In the genomic region with DNA sequence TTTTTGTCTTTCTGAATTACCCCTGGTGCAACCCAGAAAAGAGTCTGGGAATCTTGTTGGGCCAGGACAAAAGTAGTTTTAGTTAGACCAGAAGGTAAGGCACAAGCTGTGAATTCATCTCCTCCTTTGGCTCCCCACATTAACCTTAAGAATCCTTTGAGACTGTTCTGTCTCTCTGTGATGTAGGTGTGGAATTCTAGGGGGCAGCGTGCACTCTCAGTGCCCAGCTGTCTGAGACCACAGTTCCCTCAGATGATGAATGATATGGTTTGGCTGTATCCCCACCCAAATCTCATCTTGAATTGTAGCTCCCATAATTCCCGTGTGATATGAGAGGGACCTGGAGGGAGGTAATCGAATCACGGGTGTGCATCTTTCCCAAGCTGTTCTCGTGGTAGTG, we compare ENCODE assay signal across 11 cellular contexts. TPM values are rescaled to one million over a fixed set of nuclear protein-coding genes. Genes with fewer than 3 reads are reported as not detected.
DNase-seq lines count a peak whose midpoint lies in the region; ATAC-seq and TF ChIP-seq lines count a peak whose summit lies in the region.
"Had no signal": no experiment of that assay in that cellular context is flagged by ENCODE, and none has a peak within 500 bp of the region (broad histone marks: within the 10 kb centered on the region; RNA-seq: fewer than 3 reads in every experiment).

No MANE protein-coding gene starts in this region.

- H4K20me1 ChIP-seq in SU-DHL-6 (ENCODE audit: low read depth, low read length) = no peaks in the 10 kb centered on the region

- H3F3A ChIP-seq in SU-DHL-6 (ENCODE audit: insufficient read depth) = no peaks in the 10 kb centered on the region

- H3K27me3 Mint-ChIP-seq in activated T-cell treated with anti-CD3 and anti-CD28 coated beads, Interleukin-2, amount 50 U/mL, for 4 hours (ENCODE audit: low read depth) = no peaks in the 10 kb centered on the region

- H3K9me3 ChIP-seq in SU-DHL-6 (ENCODE audit: insufficient read depth, low read length) (no peaks in the 10 kb centered on the region), spleen (peaks cover 0 to 16% (median 0%) of the 10 kb centered on the region in 8 donors), prostate gland (no peaks in the 10 kb centered on the region)

- H3K4me1 ChIP-seq in spleen (peaks cover 8 to 52% (median 29%) of the 10 kb centered on the region in 6 donors), prostate gland (replicated peaks) (peaks cover 3% of the 10 kb centered on the region)

- H3K79me2 ChIP-seq in SU-DHL-6 (ENCODE audit: insufficient read depth, low read length) = peaks cover 35% of the 10 kb centered on the region

- TF ChIP-seq CTCF in SU-DHL-6 (IDR thresholded peaks at IDR 0.05; ENCODE audit: insufficient read depth, low read length, poor library complexity, severe bottlenecking) (no peak), fibroblast of the aortic adventitia (IDR thresholded peaks at IDR 0.05; ENCODE audit: insufficient read depth, low read length) (no peak), spleen (IDR thresholded peaks at IDR 0.05 in 8 of 11, conservative IDR thresholded peaks at IDR 0.05 in 3 of 11) (no peak), prostate gland (IDR thresholded peaks at IDR 0.05) (no peak)

- ATAC-seq in activated T-cell treated with anti-CD3 and anti-CD28 coated beads, Interleukin-2, amount 50 U/mL, for 4 hours = no peak
- ATAC-seq in stimulated activated effector memory CD8-positive, alpha-beta T cell treated with anti-CD3 and anti-CD28 coated beads, Interleukin-12 subunit alpha, Interleukin-12 subunit beta, amount 100 ng/mL, for 72 hours = no peak

- TF ChIP-seq POLR2A in spleen (IDR thresholded peaks at IDR 0.05) (no peak), prostate gland (IDR thresholded peaks at IDR 0.05) (no peak)

- H3K36me3 ChIP-seq in SU-DHL-6 (ENCODE audit: low read length) (no peaks in the 10 kb centered on the region), spleen (peaks cover 0 to 14% (median 0%) of the 10 kb centered on the region in 6 donors), prostate gland (no peaks in the 10 kb centered on the region)

- WGBS in spleen, 5 donors = 74 to 96% (median 91%) methylated on average over 5 of the region's 5 CpGs
- WGBS in prostate gland = 83% methylated on average over 5 of the region's 5 CpGs

- peak overlapping the region; percentile 95 for H3K4me3 Mint-ChIP-seq in activated T-cell treated with anti-CD3 and anti-CD28 coated beads, Interleukin-2, amount 50 U/mL, for 4 hours
- peak overlapping the region; percentile 92 for H3K4me3 Mint-ChIP-seq in stimulated activated effector memory CD8-positive, alpha-beta T cell treated with anti-CD3 and anti-CD28 coated beads, Interleukin-12 subunit alpha, Interleukin-12 subunit beta, amount 100 ng/mL, for 72 hours

- peak overlapping the region; percentile 80 for H3K4me2 ChIP-seq in SU-DHL-6 (ENCODE audit: low read depth, low read length, poor library complexity, severe bottlenecking)

- H3K9me2 ChIP-seq in SU-DHL-6 (replicated peaks; ENCODE audit: insufficient read depth, low read length) = no peaks in the 10 kb centered on the region

- H3K27ac ChIP-seq in SU-DHL-6 (ENCODE audit: low read depth, low read length) (no peak overlapping the region), spleen (no peak overlapping the region), prostate gland (no peak overlapping the region)

- H3K27me3 ChIP-seq in SU-DHL-6 (ENCODE audit: low read length) (no peaks in the 10 kb centered on the region), spleen (replicated peaks in 1 of 7) (no peaks in the 10 kb centered on the region), prostate gland (replicated peaks; ENCODE audit: insufficient read depth) (no peaks in the 10 kb centered on the region)
- H3K27me3 ChIP-seq: upper lobe of left lung had no signal

- H3K4me3 ChIP-seq in SU-DHL-6 (ENCODE audit: insufficient read depth, low read length, poor library complexity, severe bottlenecking) = peak overlapping the region; percentile 86
- peak overlapping the region; percentile 96 for H3K4me3 ChIP-seq in fibroblast of the aortic adventitia (ENCODE audit: low read depth, low read length)
- H3K4me3 ChIP-seq in spleen = peak overlapping the region in 3 of 8 donors; percentile 91 to 95 (median 94)
- no peak overlapping the region for H3K4me3 ChIP-seq in prostate gland

- no peaks in the 10 kb centered on the region for H3K9me3 Mint-ChIP-seq in activated T-cell treated with anti-CD3 and anti-CD28 coated beads, Interleukin-2, amount 50 U/mL, for 4 hours
- H3K9me3 Mint-ChIP-seq in stimulated activated effector memory CD8-positive, alpha-beta T cell treated with anti-CD3 and anti-CD28 coated beads, Interleukin-12 subunit alpha, Interleukin-12 subunit beta, amount 100 ng/mL, for 72 hours = no peaks in the 10 kb centered on the region

- H2AFZ ChIP-seq in SU-DHL-6 (ENCODE audit: low read depth, low read length, severe bottlenecking) = no peak overlapping the region

- peaks cover 27% of the 10 kb centered on the region for H3K36me3 Mint-ChIP-seq in activated T-cell treated with anti-CD3 and anti-CD28 coated beads, Interleukin-2, amount 50 U/mL, for 4 hours (ENCODE audit: insufficient read depth)
- peaks cover 36% of the 10 kb centered on the region for H3K36me3 Mint-ChIP-seq in stimulated activated effector memory CD8-positive, alpha-beta T cell treated with anti-CD3 and anti-CD28 coated beads, Interleukin-12 subunit alpha, Interleukin-12 subunit beta, amount 100 ng/mL, for 72 hours

- no peak for DNase-seq in activated T-cell treated with anti-CD3 and anti-CD28 coated beads, Interleukin-2, amount 50 U/mL, for 4 hours
- DNase-seq in activated T-cell treated with anti-CD3 and anti-CD28 coated beads, Interleukin-2, amount 50 U/mL, for 1 hour = no peak
- DNase-seq in fibroblast of the aortic adventitia (ENCODE audit: low read depth) (no peak), spleen (no peak), prostate gland (ENCODE audit: low spot score) (no peak)
- DNase-seq in stimulated activated effector memory CD8-positive, alpha-beta T cell treated with anti-CD3 and anti-CD28 coated beads, Interleukin-12 subunit alpha, Interleukin-12 subunit beta, amount 100 ng/mL, for 72 hours (ENCODE audit: low spot score in 2 of 2) = no peak
- DNase-seq in stimulated activated CD4-positive, alpha-beta T cell treated with anti-CD3 and anti-CD28 coated beads, Interleukin-2, amount 100 ng/mL, for 24 hours = no peak
- DNase-seq: activated CD4-positive, alpha-beta T cell treated with anti-CD3 and anti-CD28 coated beads, Interleukin-2, amount 50 U/mL, for 1 hour; AML-193; upper lobe of left lung had no signal

- peak overlapping the region; percentile 70 for H3K9ac ChIP-seq in SU-DHL-6 (ENCODE audit: low read length)

- H3K4me1 Mint-ChIP-seq in activated T-cell treated with anti-CD3 and anti-CD28 coated beads, Interleukin-2, amount 50 U/mL, for 4 hours (ENCODE audit: low read depth) = peaks cover 52% of the 10 kb centered on the region
- H3K4me1 Mint-ChIP-seq in stimulated activated effector memory CD8-positive, alpha-beta T cell treated with anti-CD3 and anti-CD28 coated beads, Interleukin-12 subunit alpha, Interleukin-12 subunit beta, amount 100 ng/mL, for 72 hours = peaks cover 58% of the 10 kb centered on the region

- peak overlapping the region; percentile 91 for H3K27ac Mint-ChIP-seq in stimulated activated effector memory CD8-positive, alpha-beta T cell treated with anti-CD3 and anti-CD28 coated beads, Interleukin-12 subunit alpha, Interleukin-12 subunit beta, amount 100 ng/mL, for 72 hours

- intact Hi-C loops in spleen (cut with DNase I; ENCODE audit: low total_unique reads) (no loop called here), prostate gland (cut with DNase I) (no loop called here)

RNA-seq across cellular contexts. Expression of gene ZNF506, which starts 43.9 kb away (rescaled TPM):
- 10 to 100 TPM; 11.6 to 17.0 (median 16.6) TPM for total RNA-seq in activated T-cell treated with anti-CD3 and anti-CD28 coated beads, Interleukin-2, amount 50 U/mL, for 4 hours
- 7.1 and 14.8 TPM in 2 replicates for total RNA-seq in fibroblast of the aortic adventitia (ENCODE audit: low replicate concordance)
- total RNA-seq in spleen = 100 to 1,000 TPM in 2 of 7 donors, 10 to 100 TPM in 5; 38.8 to 114 (median 42.1) TPM
- polyA plus RNA-seq in spleen = 10 to 100 TPM in 1 of 3 donors, 1 to 10 TPM in 2; 6.3 to 10.4 (median 9.0) TPM
- total RNA-seq in prostate gland = 10 to 100 TPM; 35.7 to 37.2 TPM

RNA-seq across cellular contexts. Expression of gene ZNF14, which starts 44.8 kb away (rescaled TPM):
- 1 to 10 TPM; 2.6 to 4.1 (median 3.4) TPM for total RNA-seq in activated T-cell treated with anti-CD3 and anti-CD28 coated beads, Interleukin-2, amount 50 U/mL, for 4 hours
- total RNA-seq in fibroblast of the aortic adventitia (ENCODE audit: low replicate concordance) (3.8 and 4.6 TPM in 2 replicates), spleen (10 to 100 TPM in 5 of 7 donors, 1 to 10 TPM in 2; 8.0 to 17.1 (median 11.5) TPM), prostate gland (1 to 10 TPM; 9.5 to 9.9 TPM)
- 1 to 10 TPM; 5.2 to 7.6 (median 6.2) TPM for polyA plus RNA-seq in spleen

Comparison
In these comparisons a context has a peak if more than half of its experiments do, and no peak if none do; other contexts are left out.
1. H3K4me3 ChIP-seq: peak in SU-DHL-6 (single experiment) and fibroblast of the aortic adventitia (single experiment); none in prostate gland (0 of 2).